ENCODE assay signal across 26 cellular contexts in genomic region chr10:131860806-131861440, GRCh38. TPM values are rescaled to one million over a fixed set of nuclear protein-coding genes. Genes with fewer than 3 reads are reported as not detected.
DNase-seq lines count a peak whose midpoint lies in the region; ATAC-seq and TF ChIP-seq lines count a peak whose summit lies in the region.
"Had no signal": no experiment of that assay in that cellular context is flagged by ENCODE, and none has a peak within 500 bp of the region (broad histone marks: within the 10 kb centered on the region; RNA-seq: fewer than 3 reads in every experiment).

No MANE protein-coding gene starts in this region.

- TF ChIP-seq CTCF in WTC11 (IDR thresholded peaks at IDR 0.05), result no peak; the same call in 1 of the 2 replicates

- DNase-seq in NCI-H1436 (lab: John Stamatoyannopoulos, UW), result peak; percentile 22
- no peak for DNase-seq in NCI-H1436 treated with DMSO at 0.1 percent for 48 hours (lab: John Stamatoyannopoulos, UW)
- peak; percentile 84 for DNase-seq in H7
- DNase-seq in WTC11 (ENCODE audit: low spot score), result peak; percentile 43
- peak; percentile 22 for DNase-seq in posterior vena cava (ENCODE audit: low spot score)
- no peak for DNase-seq in inferior parietal cortex (ENCODE audit: extremely low spot score)
- no peak for DNase-seq in HEK293T (ENCODE audit: extremely low spot score)
- DNase-seq: activated CD8-positive, alpha-beta memory T cell treated with anti-CD3 and anti-CD28 coated beads for 24 hours; activated T-cell treated with anti-CD3 and anti-CD28 coated beads, Interleukin-2, amount 50 U/mL, for 24 hours; caudate nucleus; CD8-positive, alpha-beta T cell; dermis blood vessel endothelial cell; GF-D8; mucosa of descending colon; MV-4-11; NCI-H1930; NCI-H524; stimulated activated CD4-positive, alpha-beta T cell treated with anti-CD3 and anti-CD28 coated beads, Interleukin-2, amount 100 ng/mL, for 48 hours; stimulated activated naive CD4-positive, alpha-beta T cell had no signal

- H3K4me3 ChIP-seq in H7 (ENCODE audit: insufficient read depth, low read depth, low read length), result no peak overlapping the region
- H3K4me3 ChIP-seq: mucosa of descending colon, smooth muscle cell, thoracic aorta had no signal

- CTCF ChIA-PET in WTC11 (lab: Charles Lee) (interaction anchor here (0.6 to 2.0 kb wide), 17 partner anchors 9 to 365 kb away, joined by 3 to 12 read pairs (median 3); no protein-coding TSS in a partner anchor), HEK293T (lab: Yijun Ruan, JAX) (interaction anchor here (0.6 kb wide), 2 partner anchors 134 to 1877 kb away, joined by 3 to 8 read pairs; no protein-coding TSS in a partner anchor)

- no peaks in the 10 kb centered on the region; the same call in none of the 2 replicates for H3K27me3 Mint-ChIP-seq in WTC11 (ENCODE audit: low read depth)

- H3K36me3 ChIP-seq in H7 (replicated peaks; ENCODE audit: control insufficient read depth, insufficient read depth, low read length), result no peaks in the 10 kb centered on the region
- H3K36me3 ChIP-seq: neutrophil, thoracic aorta had no signal

- no peaks in the 10 kb centered on the region for H3K27me3 ChIP-seq in H7 (ENCODE audit: control insufficient read depth, insufficient read depth, low read length)

- H3K4me1 Mint-ChIP-seq in WTC11, result no peaks in the 10 kb centered on the region
- H3K4me1 Mint-ChIP-seq: activated naive CD4-positive, alpha-beta T cell treated with anti-CD3 and anti-CD28 coated beads, Interleukin-2, amount 50 U/mL, for 24 hours had no signal

- no peak overlapping the region for H3K27ac Mint-ChIP-seq in WTC11
- H3K27ac Mint-ChIP-seq: activated naive CD4-positive, alpha-beta T cell treated with anti-CD3 and anti-CD28 coated beads, Interleukin-2, amount 50 U/mL, for 24 hours; activated T-cell treated with anti-CD3 and anti-CD28 coated beads, Interleukin-2, amount 50 U/mL, for 24 hours; CD8-positive, alpha-beta T cell had no signal

- peak; percentile 63 for ATAC-seq in WTC11
- no peak for ATAC-seq in HG02981 (IDR thresholded peaks at IDR 0.05; ENCODE audit: unreplicated experiment)
- ATAC-seq: activated CD4-positive, CD25-positive, alpha-beta regulatory T cell treated with anti-CD3 and anti-CD28 coated beads, Interleukin-2, amount 50 U/mL, for 24 hours; CD8-positive, alpha-beta T cell; mucosa of descending colon; Right ventricle myocardium inferior had no signal

- H3K4me3 Mint-ChIP-seq in WTC11, result no peak overlapping the region
- H3K4me3 Mint-ChIP-seq: activated naive CD4-positive, alpha-beta T cell treated with anti-CD3 and anti-CD28 coated beads, Interleukin-2, amount 50 U/mL, for 24 hours; activated T-cell treated with anti-CD3 and anti-CD28 coated beads, Interleukin-2, amount 50 U/mL, for 24 hours; CD8-positive, alpha-beta T cell had no signal

- peaks cover 5% of the 10 kb centered on the region for H3K36me3 Mint-ChIP-seq in WTC11
- H3K36me3 Mint-ChIP-seq: activated naive CD4-positive, alpha-beta T cell treated with anti-CD3 and anti-CD28 coated beads, Interleukin-2, amount 50 U/mL, for 24 hours; CD8-positive, alpha-beta T cell had no signal

- intact Hi-C loops in posterior vena cava (cut with DNase I), result no loop called here

- peaks cover 8% of the 10 kb centered on the region for H3K9me3 Mint-ChIP-seq in WTC11
- H3K9me3 Mint-ChIP-seq: activated naive CD4-positive, alpha-beta T cell treated with anti-CD3 and anti-CD28 coated beads, Interleukin-2, amount 50 U/mL, for 24 hours; activated T-cell treated with anti-CD3 and anti-CD28 coated beads, Interleukin-2, amount 50 U/mL, for 24 hours; CD8-positive, alpha-beta T cell had no signal

- POLR2A ChIA-PET in WTC11 (lab: Charles Lee), result no interaction called here
- POLR2A ChIA-PET in HEK293T (lab: Yijun Ruan, JAX), result no interaction called here

TF ChIP-seq in WTC11, 78 proteins besides CTCF, POLR2A, EP300 and RAD21 (continues in another document):
- TF ChIP-seq CREM (CRISPR knock-in tag; IDR thresholded peaks at IDR 0.05) (no peak), EMX1 (CRISPR knock-in tag; IDR thresholded peaks at IDR 0.05) (no peak), AFF4 (CRISPR knock-in tag; IDR thresholded peaks at IDR 0.05; ENCODE audit: borderline replicate concordance) (no peak), ZBTB43 (CRISPR knock-in tag; IDR thresholded peaks at IDR 0.05) (no peak), ZNF317 (CRISPR knock-in tag; IDR thresholded peaks at IDR 0.05; ENCODE audit: borderline replicate concordance, low read depth) (no peak)

TF ChIP-seq in HEK293T, 16 proteins besides CTCF, POLR2A, EP300 and RAD21:
- TF ChIP-seq PKNOX1 (IDR thresholded peaks at IDR 0.05), result no peak
- TF ChIP-seq TARDBP (IDR thresholded peaks at IDR 0.05), result no peak
- TF ChIP-seq BHLHE40 (IDR thresholded peaks at IDR 0.05; ENCODE audit: borderline replicate concordance), result no peak
- TF ChIP-seq SP1 (IDR thresholded peaks at IDR 0.05), result no peak
- TF ChIP-seq CTBP1 (IDR thresholded peaks at IDR 0.05; ENCODE audit: borderline replicate concordance), result no peak
- no peak for TF ChIP-seq HDGF (IDR thresholded peaks at IDR 0.05; ENCODE audit: borderline replicate concordance)
- TF ChIP-seq ARNT (IDR thresholded peaks at IDR 0.05), result no peak
- TF ChIP-seq ELF4 (IDR thresholded peaks at IDR 0.05), result no peak
- TF ChIP-seq ZNF384 (IDR thresholded peaks at IDR 0.05), result no peak
- TF ChIP-seq FOXA1 (IDR thresholded peaks at IDR 0.05), result no peak
- TF ChIP-seq NFRKB (IDR thresholded peaks at IDR 0.05), result no peak

RNA-seq across cellular contexts. Expression of gene PPP2R2D, which starts 39.9 kb away (rescaled TPM):
- total RNA-seq in H7 (2014; rRNA removed; shearing (Covaris generic)), result 44.8 and 47.4 TPM in 2 replicates
- total RNA-seq in WTC11 (2021) (28.7 to 33.2 TPM (median 30.0 TPM) in 3 replicates), posterior vena cava (10 to 100 TPM; 23.5 to 23.7 TPM)

Comparison
In these comparisons a context has a peak if more than half of its experiments do, and no peak if none do; other contexts are left out.
1. DNase-seq: peak in NCI-H1436 (single experiment), H7 (single experiment), WTC11 (single experiment) and posterior vena cava (single experiment); none in NCI-H1436 treated with DMSO at 0.1 percent for 48 hours (single experiment), inferior parietal cortex (single experiment) and HEK293T (single experiment).